Comparison of ENCODE assay signal across 1 cellular context in genomic region chr7:151493083-151493482, GRCh38.
TF ChIP-seq lines count a peak whose summit lies in the region.

No MANE protein-coding gene starts in this region.

TF ChIP-seq in K562, 482 proteins besides CTCF, POLR2A, EP300 and RAD21:
- TF ChIP-seq ZBTB33 (CRISPR knock-in tag; IDR thresholded peaks at IDR 0.05): 0 out of 2 replicates have a peak, but pooled peaks have one; percentile 47
- no peak for TF ChIP-seq HEY1 (CRISPR knock-in tag; IDR thresholded peaks at IDR 0.05; ENCODE audit: borderline replicate concordance)
- peak; percentile 60; the same call in 1 of the 2 replicates for TF ChIP-seq ATF3 (IDR thresholded peaks at IDR 0.05)
- no peak for TF ChIP-seq ATF3 (CRISPR knock-in tag; conservative IDR thresholded peaks at IDR 0.05)
